8 cellular contexts compared by ENCODE assay signal in genomic region chr22:37186228-37186996, GRCh38. TPM values are rescaled to one million over a fixed set of nuclear protein-coding genes. Genes with fewer than 3 reads are reported as not detected.
DNase-seq lines count a peak whose midpoint lies in the region; ATAC-seq and TF ChIP-seq lines count a peak whose summit lies in the region.

No MANE protein-coding gene starts in this region.

- peaks cover 7% of the 10 kb centered on the region for H3K36me3 Mint-ChIP-seq in activated naive CD8-positive, alpha-beta T cell treated with anti-CD3 and anti-CD28 coated beads, Interleukin-2, amount 50 U/mL, for 24 hours (ENCODE audit: low read depth)

- no peak for TF ChIP-seq CTCF in right atrium auricular region (IDR thresholded peaks at IDR 0.05)
- TF ChIP-seq CTCF in spleen (IDR thresholded peaks at IDR 0.05 in 8 of 11, conservative IDR thresholded peaks at IDR 0.05 in 3 of 11): no peak

- H3K27ac ChIP-seq in right atrium auricular region (peak overlapping the region; percentile 82 to 91), spleen (peak overlapping the region; percentile 51 to 88 (median 82))

- peaks cover 54% of the 10 kb centered on the region for H3K4me1 Mint-ChIP-seq in activated naive CD8-positive, alpha-beta T cell treated with anti-CD3 and anti-CD28 coated beads, Interleukin-2, amount 50 U/mL, for 24 hours

- H3K27me3 ChIP-seq in right atrium auricular region (no peaks in the 10 kb centered on the region), spleen (replicated peaks in 1 of 7) (no peaks in the 10 kb centered on the region)

- H3K4me1 ChIP-seq in right atrium auricular region (peaks cover 0 to 43% of the 10 kb centered on the region in 2 donors), spleen (peaks cover 28 to 71% (median 57%) of the 10 kb centered on the region in 6 donors)

- H3K9me3 Mint-ChIP-seq in activated naive CD8-positive, alpha-beta T cell treated with anti-CD3 and anti-CD28 coated beads, Interleukin-2, amount 50 U/mL, for 24 hours: no peaks in the 10 kb centered on the region

- H3K4me3 ChIP-seq in right atrium auricular region: no peak overlapping the region
- peak overlapping the region in 1 of 8 donors; percentile 49 for H3K4me3 ChIP-seq in spleen

- intact Hi-C loops in spleen (cut with DNase I; ENCODE audit: low total_unique reads): no loop called here

- H3K36me3 ChIP-seq in right atrium auricular region: no peaks in the 10 kb centered on the region
- H3K36me3 ChIP-seq in spleen: peaks cover 0 to 10% (median 3%) of the 10 kb centered on the region in 6 donors

- peak overlapping the region; percentile 63 for H3K4me3 Mint-ChIP-seq in activated naive CD8-positive, alpha-beta T cell treated with anti-CD3 and anti-CD28 coated beads, Interleukin-2, amount 50 U/mL, for 24 hours

- ATAC-seq in activated naive CD8-positive, alpha-beta T cell treated with anti-CD3 and anti-CD28 coated beads, Interleukin-2, amount 50 U/mL, for 24 hours: peak; percentile 77
- ATAC-seq in HG03139 (IDR thresholded peaks at IDR 0.05; ENCODE audit: unreplicated experiment): no peak

- no peaks in the 10 kb centered on the region for H3K27me3 Mint-ChIP-seq in activated naive CD8-positive, alpha-beta T cell treated with anti-CD3 and anti-CD28 coated beads, Interleukin-2, amount 50 U/mL, for 24 hours

- DNase-seq in activated CD4-positive, CD25-positive, alpha-beta regulatory T cell treated with anti-CD3 and anti-CD28 coated beads, Interleukin-2, amount 50 U/mL, for 16 hours (ENCODE audit: low read depth, low spot score): peak; percentile 31
- DNase-seq in activated CD4-positive, CD25-positive, alpha-beta regulatory T cell treated with anti-CD3 and anti-CD28 coated beads, Interleukin-2, amount 50 U/mL, for 72 hours: no peak
- DNase-seq in NCI-H82 (lab: John Stamatoyannopoulos, UW): peak; percentile 59
- DNase-seq in activated naive CD8-positive, alpha-beta T cell treated with anti-CD3 and anti-CD28 coated beads, Interleukin-2, amount 50 U/mL, for 24 hours: peak; percentile 47
- no peak for DNase-seq in right atrium auricular region (ENCODE audit: low spot score)
- DNase-seq in spleen: peak; percentile 79
- DNase-seq in mucosa of gallbladder (ENCODE audit: low spot score): no peak

- TF ChIP-seq POLR2A in spleen (IDR thresholded peaks at IDR 0.05): no peak

- H3K9me3 ChIP-seq in right atrium auricular region: no peaks in the 10 kb centered on the region
- H3K9me3 ChIP-seq in spleen: no peaks in the 10 kb centered on the region

- 39 to 42% (median 41%) methylated on average over 9 of the region's 9 CpGs for WGBS in spleen, 5 donors

- H3K27ac Mint-ChIP-seq in activated naive CD8-positive, alpha-beta T cell treated with anti-CD3 and anti-CD28 coated beads, Interleukin-2, amount 50 U/mL, for 24 hours: peak overlapping the region; percentile 82

RNA-seq across cellular contexts. Expression of gene C1QTNF6, which starts 1.6 kb away (rescaled TPM):
- total RNA-seq in right atrium auricular region: 1 to 10 TPM; 1.6 to 2.2 TPM
- total RNA-seq in spleen: 10 to 100 TPM in 1 of 7 donors, 1 to 10 TPM in 6; 5.3 to 10.3 (median 6.9) TPM
- 1 to 10 TPM; 7.7 to 8.9 (median 8.8) TPM for polyA plus RNA-seq in spleen
- 7.2 TPM for total RNA-seq in mucosa of gallbladder

RNA-seq across cellular contexts. Expression of gene SSTR3, which starts 25.9 kb away (rescaled TPM):
- total RNA-seq in right atrium auricular region: not detected
- total RNA-seq in spleen: 1 to 10 TPM in 3 of 7 donors, under 1 TPM in 4; 0.56 to 2.0 (median 0.95) TPM
- polyA plus RNA-seq in spleen: 1 to 10 TPM; 1.2 to 2.0 (median 1.5) TPM
- 0.06 TPM for total RNA-seq in mucosa of gallbladder

RNA-seq across cellular contexts. Expression of gene IL2RB, which starts 36.7 kb away (rescaled TPM):
- total RNA-seq in right atrium auricular region (1 to 10 TPM in 1 of 2 donors, under 1 TPM in 1; 0.94 to 1.0 TPM), spleen (10 to 100 TPM; 20.6 to 75.2 (median 51.5) TPM), mucosa of gallbladder (6.0 TPM)
- polyA plus RNA-seq in spleen: 1 to 10 TPM; 3.7 to 5.9 (median 3.9) TPM

RNA-seq across cellular contexts. Expression of gene RAC2, which starts 57.7 kb away (rescaled TPM):
- total RNA-seq in right atrium auricular region: 10 to 100 TPM in 1 of 2 donors, 1 to 10 TPM in 1; 2.9 to 10.3 TPM
- total RNA-seq in spleen: 100 to 1,000 TPM; 270 to 493 (median 363) TPM
- polyA plus RNA-seq in spleen: 100 to 1,000 TPM; 389 to 421 (median 410) TPM
- total RNA-seq in mucosa of gallbladder: 46.4 TPM

Comparison
In these comparisons a context has a peak if more than half of its experiments do, and no peak if none do; other contexts are left out.
1. DNase-seq: peak in activated CD4-positive, CD25-positive, alpha-beta regulatory T cell treated with anti-CD3 and anti-CD28 coated beads, Interleukin-2, amount 50 U/mL, for 16 hours (single experiment), NCI-H82 (single experiment), activated naive CD8-positive, alpha-beta T cell treated with anti-CD3 and anti-CD28 coated beads, Interleukin-2, amount 50 U/mL, for 24 hours (single experiment) and spleen (single experiment); none in activated CD4-positive, CD25-positive, alpha-beta regulatory T cell treated with anti-CD3 and anti-CD28 coated beads, Interleukin-2, amount 50 U/mL, for 72 hours (single experiment), right atrium auricular region (single experiment) and mucosa of gallbladder (single experiment).